In the genomic region with DNA sequence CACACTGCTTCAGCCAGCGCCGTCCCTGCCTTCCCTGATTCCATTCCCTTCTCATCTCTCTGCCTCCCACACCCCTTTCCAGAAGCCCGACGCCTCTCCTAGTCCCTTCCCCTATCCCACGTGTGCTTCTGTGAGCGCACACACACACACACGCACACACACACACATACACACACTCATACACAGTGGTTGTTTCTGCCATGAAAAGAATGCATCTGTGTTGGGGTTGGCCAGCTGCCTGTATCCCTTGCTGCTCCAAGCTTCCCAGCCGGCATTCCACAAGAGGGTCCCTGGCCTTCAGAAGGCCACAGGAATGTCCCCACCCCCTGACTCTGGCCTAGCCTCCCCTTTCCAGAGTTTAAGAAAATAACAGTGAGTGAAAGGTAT, we compare ENCODE assay signal across 1 cellular context.
TF ChIP-seq lines count a peak whose summit lies in the region.

No MANE protein-coding gene starts in this region.

TF ChIP-seq in SK-N-SH, 30 proteins besides CTCF, POLR2A, EP300 and RAD21 (continued from another document):
- no peak for TF ChIP-seq SIN3A (IDR thresholded peaks at IDR 0.05; ENCODE audit: borderline replicate concordance, low read depth, low read length)
- TF ChIP-seq IRF3 (IDR thresholded peaks at IDR 0.05; ENCODE audit: low read depth, low read length) = no peak
- TF ChIP-seq TEAD4 (IDR thresholded peaks at IDR 0.05; ENCODE audit: borderline replicate concordance, insufficient read depth) = peak; percentile 47; the same call in 1 of the 2 replicates
- TF ChIP-seq CHD2 (IDR thresholded peaks at IDR 0.05; ENCODE audit: low read length, partially characterized antibody) = no peak
- TF ChIP-seq, protein P1, sequence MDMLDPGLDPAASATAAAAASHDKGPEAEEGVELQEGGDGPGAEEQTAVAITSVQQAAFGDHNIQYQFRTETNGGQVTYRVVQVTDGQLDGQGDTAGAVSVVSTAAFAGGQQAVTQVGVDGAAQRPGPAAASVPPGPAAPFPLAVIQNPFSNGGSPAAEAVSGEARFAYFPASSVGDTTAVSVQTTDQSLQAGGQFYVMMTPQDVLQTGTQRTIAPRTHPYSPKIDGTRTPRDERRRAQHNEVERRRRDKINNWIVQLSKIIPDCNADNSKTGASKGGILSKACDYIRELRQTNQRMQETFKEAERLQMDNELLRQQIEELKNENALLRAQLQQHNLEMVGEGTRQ (IDR thresholded peaks at IDR 0.05; ENCODE audit: borderline replicate concordance, low read depth, low read length) = no peak
- no peak for TF ChIP-seq GABPA (IDR thresholded peaks at IDR 0.05; ENCODE audit: low read depth)
- no peak for TF ChIP-seq FOSL2 (IDR thresholded peaks at IDR 0.05; ENCODE audit: borderline replicate concordance, low read depth)
- TF ChIP-seq TCF12 (IDR thresholded peaks at IDR 0.05) = peak; percentile 51
- TF ChIP-seq RXRA (IDR thresholded peaks at IDR 0.05; ENCODE audit: borderline replicate concordance, low read depth) = no peak
- no peak for TF ChIP-seq MEF2A (IDR thresholded peaks at IDR 0.05; ENCODE audit: borderline replicate concordance, low read depth)
- no peak for TF ChIP-seq FOXJ3 (CRISPR knock-in tag; IDR thresholded peaks at IDR 0.05)
- TF ChIP-seq FOXM1 (IDR thresholded peaks at IDR 0.05; ENCODE audit: low read depth) = no peak
- no peak for TF ChIP-seq GATA2 (CRISPR knock-in tag; IDR thresholded peaks at IDR 0.05)
- TF ChIP-seq RFX5 (IDR thresholded peaks at IDR 0.05; ENCODE audit: low read length) = no peak
- TF ChIP-seq RCOR1 (IDR thresholded peaks at IDR 0.05; ENCODE audit: low read length) = no peak
- no peak for TF ChIP-seq REST (IDR thresholded peaks at IDR 0.05; ENCODE audit: low read depth, low read length)
- TF ChIP-seq JUND (IDR thresholded peaks at IDR 0.05) = no peak
- TF ChIP-seq, protein P2, sequence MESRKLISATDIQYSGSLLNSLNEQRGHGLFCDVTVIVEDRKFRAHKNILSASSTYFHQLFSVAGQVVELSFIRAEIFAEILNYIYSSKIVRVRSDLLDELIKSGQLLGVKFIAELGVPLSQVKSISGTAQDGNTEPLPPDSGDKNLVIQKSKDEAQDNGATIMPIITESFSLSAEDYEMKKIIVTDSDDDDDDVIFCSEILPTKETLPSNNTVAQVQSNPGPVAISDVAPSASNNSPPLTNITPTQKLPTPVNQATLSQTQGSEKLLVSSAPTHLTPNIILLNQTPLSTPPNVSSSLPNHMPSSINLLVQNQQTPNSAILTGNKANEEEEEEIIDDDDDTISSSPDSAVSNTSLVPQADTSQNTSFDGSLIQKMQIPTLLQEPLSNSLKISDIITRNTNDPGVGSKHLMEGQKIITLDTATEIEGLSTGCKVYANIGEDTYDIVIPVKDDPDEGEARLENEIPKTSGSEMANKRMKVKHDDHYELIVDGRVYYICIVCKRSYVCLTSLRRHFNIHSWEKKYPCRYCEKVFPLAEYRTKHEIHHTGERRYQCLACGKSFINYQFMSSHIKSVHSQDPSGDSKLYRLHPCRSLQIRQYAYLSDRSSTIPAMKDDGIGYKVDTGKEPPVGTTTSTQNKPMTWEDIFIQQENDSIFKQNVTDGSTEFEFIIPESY (IDR thresholded peaks at IDR 0.05; ENCODE audit: borderline replicate concordance, low read depth) = no peak
- no peak for TF ChIP-seq YY1 (IDR thresholded peaks at IDR 0.05; ENCODE audit: low read depth)
- TF ChIP-seq NFIC (IDR thresholded peaks at IDR 0.05; ENCODE audit: borderline replicate concordance) = peak; percentile 76
- TF ChIP-seq ELF1 (IDR thresholded peaks at IDR 0.05) = no peak
- TF ChIP-seq, protein P3, sequence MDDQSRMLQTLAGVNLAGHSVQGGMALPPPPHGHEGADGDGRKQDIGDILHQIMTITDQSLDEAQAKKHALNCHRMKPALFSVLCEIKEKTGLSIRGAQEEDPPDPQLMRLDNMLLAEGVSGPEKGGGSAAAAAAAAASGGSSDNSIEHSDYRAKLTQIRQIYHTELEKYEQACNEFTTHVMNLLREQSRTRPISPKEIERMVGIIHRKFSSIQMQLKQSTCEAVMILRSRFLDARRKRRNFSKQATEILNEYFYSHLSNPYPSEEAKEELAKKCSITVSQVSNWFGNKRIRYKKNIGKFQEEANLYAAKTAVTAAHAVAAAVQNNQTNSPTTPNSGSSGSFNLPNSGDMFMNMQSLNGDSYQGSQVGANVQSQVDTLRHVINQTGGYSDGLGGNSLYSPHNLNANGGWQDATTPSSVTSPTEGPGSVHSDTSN (IDR thresholded peaks at IDR 0.05) = no peak
- TF ChIP-seq SMC3 (IDR thresholded peaks at IDR 0.05; ENCODE audit: low read depth, low read length) = no peak
- peak; percentile 15; the same call in 1 of the 2 replicates for TF ChIP-seq USF1 (IDR thresholded peaks at IDR 0.05; ENCODE audit: borderline replicate concordance, low read depth)
